In genomic region chr11:6259638-6260019, GRCh38 we compare ENCODE assay signal across 10 cellular contexts. TPM values are rescaled to one million over a fixed set of nuclear protein-coding genes. Genes with fewer than 3 reads are reported as not detected.
DNase-seq lines count a peak whose midpoint lies in the region; ATAC-seq and TF ChIP-seq lines count a peak whose summit lies in the region.
"Had no signal": no experiment of that assay in that cellular context is flagged by ENCODE, and none has a peak within 500 bp of the region (broad histone marks: within the 10 kb centered on the region; RNA-seq: fewer than 3 reads in every experiment).

Gene CCKBR (plus strand): TSS chr11:6259838. CDS start chr11:6259929, 91 bp downstream.

- no peak for TF ChIP-seq CTCF in heart right ventricle (IDR thresholded peaks at IDR 0.05)
- TF ChIP-seq CTCF in PC-9 (conservative IDR thresholded peaks at IDR 0.05) = no peak

- no peaks in the 10 kb centered on the region for H3K9me3 ChIP-seq in heart right ventricle
- H3K9me3 ChIP-seq in PC-9 (ENCODE audit: insufficient read depth, low read depth) = no peaks in the 10 kb centered on the region

- ATAC-seq in heart right ventricle = peak; percentile 25 to 74 (median 50)
- no peak for ATAC-seq in HG02938 (IDR thresholded peaks at IDR 0.05; ENCODE audit: unreplicated experiment)
- ATAC-seq in GM18907 (IDR thresholded peaks at IDR 0.05; ENCODE audit: unreplicated experiment) = no peak

- DNase-seq in NCI-H146 (lab: John Stamatoyannopoulos, UW) (peak; percentile 86), heart right ventricle (no peak), retina (peak; percentile 57), PC-9 (no peak), dermis blood vessel endothelial cell (no peak)
- peak; percentile 35 for DNase-seq in activated CD8-positive, alpha-beta memory T cell treated with anti-CD3 and anti-CD28 coated beads, Interleukin-2, amount 50 U/mL, for 4 hours

- no peak within 1 kb of the TSS for H2AFZ ChIP-seq in PC-9

- H4K20me1 ChIP-seq in PC-9 (ENCODE audit: insufficient read depth) = no peaks in the 10 kb centered on the region

- no TSS peak for BruUV-seq in PC-9 (replicated peaks; lab: Mats Ljungman, UMichigan)

- H3K27me3 ChIP-seq in heart right ventricle = peaks cover 5 to 89% (median 32%) of the 10 kb centered on the region in 7 donors
- H3K27me3 ChIP-seq in PC-9 (ENCODE audit: insufficient read depth, low read depth) = peaks cover 35% of the 10 kb centered on the region

- no peaks in the 10 kb centered on the region for H3K36me3 ChIP-seq in heart right ventricle
- H3K36me3 ChIP-seq in PC-9 (ENCODE audit: low read depth) = no peaks in the 10 kb centered on the region

- no peak within 1 kb of the TSS for H3K4me2 ChIP-seq in PC-9

- H3K79me2 ChIP-seq in PC-9 (ENCODE audit: low read depth) = no peaks in the 10 kb centered on the region

- H3K4me3 ChIP-seq in heart right ventricle (peak within 1 kb of the TSS in 9 of 10 donors; percentile 21 to 54 (median 46)), PC-9 (no peak within 1 kb of the TSS)

- H3K9me2 ChIP-seq in PC-9 (ENCODE audit: insufficient read depth) = no peaks in the 10 kb centered on the region

- H3K27ac ChIP-seq in heart right ventricle (no peak within 1 kb of the TSS), PC-9 (no peak within 1 kb of the TSS)

- H3F3A ChIP-seq in PC-9 (ENCODE audit: insufficient read depth, low read depth) = no peaks in the 10 kb centered on the region

- POLR2A ChIA-PET in PC-9 (lab: Charles Lee; ENCODE audit: unreplicated experiment) = no interaction called here

- intact Hi-C loops in heart right ventricle (cut with DNase I) = loop anchor here in 3 of 10 donors (5.0 to 10.0 kb wide), 2 partner anchors 38 to 95 kb away; no protein-coding TSS in a partner anchor
- intact Hi-C loops in PC-9 (cut with micrococcal nuclease; ENCODE audit: unreplicated experiment) = no loop called here

- CTCF ChIA-PET in PC-9 (lab: Charles Lee) = interaction anchor here (0.6 kb wide), 1 partner anchor 32 kb away, joined by 4 read pairs; no protein-coding TSS in a partner anchor

- WGBS in heart right ventricle, 2 donors = 1% methylated on average over 32 to 35 of the region's 35 CpGs

- H3K4me1 ChIP-seq in heart right ventricle (peaks cover 3 to 16% (median 13%) of the 10 kb centered on the region in 9 donors), PC-9 (replicated peaks; ENCODE audit: insufficient read depth) (no peaks in the 10 kb centered on the region)

RNA-seq across cellular contexts. Expression of gene CCKBR, which starts in this region (rescaled TPM):
- not detected for total RNA-seq in heart right ventricle
- polyA plus RNA-seq in heart right ventricle = under 1 TPM in 1 of 2 donors, not detected in 1; 0.15 TPM
- not detected in 2 replicates for total RNA-seq in PC-9 (2021)
- not detected in 2 replicates for total RNA-seq in dermis blood vessel endothelial cell
- total RNA-seq: HT1080, subcutaneous adipose tissue had no signal

Comparison
In these comparisons a context has a peak if more than half of its experiments do, and no peak if none do; other contexts are left out.
1. Peak in ATAC-seq and H3K4me3 ChIP-seq in heart right ventricle; RNA of the gene not detected or under 1 TPM.
2. DNase-seq: peak in NCI-H146 (single experiment), activated CD8-positive, alpha-beta memory T cell treated with anti-CD3 and anti-CD28 coated beads, Interleukin-2, amount 50 U/mL, for 4 hours (single experiment) and retina (single experiment); none in heart right ventricle (0 of 2), PC-9 (0 of 2) and dermis blood vessel endothelial cell (single experiment).